Comparison of ENCODE assay signal across 9 cellular contexts in genomic region chr12:63294327-63294632, GRCh38.
A peak's percentile ranks its signal among the peaks of the same experiment; 100 is the strongest.
DNase-seq lines count a peak whose midpoint lies in the region; ATAC-seq and TF ChIP-seq lines count a peak whose summit lies in the region.
"Had no signal": no experiment of that assay in that cellular context is flagged by ENCODE, and none has a peak within 500 bp of the region (broad histone marks: within the 10 kb centered on the region; RNA-seq: fewer than 3 reads in every experiment).

No MANE protein-coding gene starts in this region.

- TF ChIP-seq POLR2A in lower leg skin (IDR thresholded peaks at IDR 0.05): no peak

- TF ChIP-seq CTCF in VCaP (conservative IDR thresholded peaks at IDR 0.05): no peak
- TF ChIP-seq CTCF in lower leg skin (IDR thresholded peaks at IDR 0.05): no peak

- WGBS in lower leg skin, 2 donors: 36 to 50% methylated on average over 1 of the region's 1 CpG

- DNase-seq in myocyte (ENCODE audit: low read depth) (peak; percentile 43), lower leg skin (ENCODE audit: low spot score in 2 of 2) (no peak), midbrain (lab: John Stamatoyannopoulos, UW) (no peak), NCI-H510A treated with DMSO at 0.1 percent for 48 hours (lab: John Stamatoyannopoulos, UW) (no peak)
- DNase-seq: activated CD4-positive, alpha-beta T cell treated with anti-CD3 and anti-CD28 coated beads for 48 hours had no signal

- no peak overlapping the region for H3K4me3 ChIP-seq in lower leg skin (ENCODE audit: low read depth, poor library complexity, severe bottlenecking)

- intact Hi-C loops in lower leg skin (cut with DNase I; ENCODE audit: low total_unique reads): no loop called here

- ATAC-seq in GM18858 (IDR thresholded peaks at IDR 0.05; ENCODE audit: unreplicated experiment) (peak; percentile 61), HG03097 (IDR thresholded peaks at IDR 0.05; ENCODE audit: low FRiP score, unreplicated experiment) (peak; percentile 92), GM18519 (IDR thresholded peaks at IDR 0.05; ENCODE audit: low FRiP score, unreplicated experiment) (no peak)

- H3K27ac ChIP-seq in VCaP: peak overlapping the region; percentile 88
